Comparison of ENCODE assay signal across 23 cellular contexts in the genomic region with DNA sequence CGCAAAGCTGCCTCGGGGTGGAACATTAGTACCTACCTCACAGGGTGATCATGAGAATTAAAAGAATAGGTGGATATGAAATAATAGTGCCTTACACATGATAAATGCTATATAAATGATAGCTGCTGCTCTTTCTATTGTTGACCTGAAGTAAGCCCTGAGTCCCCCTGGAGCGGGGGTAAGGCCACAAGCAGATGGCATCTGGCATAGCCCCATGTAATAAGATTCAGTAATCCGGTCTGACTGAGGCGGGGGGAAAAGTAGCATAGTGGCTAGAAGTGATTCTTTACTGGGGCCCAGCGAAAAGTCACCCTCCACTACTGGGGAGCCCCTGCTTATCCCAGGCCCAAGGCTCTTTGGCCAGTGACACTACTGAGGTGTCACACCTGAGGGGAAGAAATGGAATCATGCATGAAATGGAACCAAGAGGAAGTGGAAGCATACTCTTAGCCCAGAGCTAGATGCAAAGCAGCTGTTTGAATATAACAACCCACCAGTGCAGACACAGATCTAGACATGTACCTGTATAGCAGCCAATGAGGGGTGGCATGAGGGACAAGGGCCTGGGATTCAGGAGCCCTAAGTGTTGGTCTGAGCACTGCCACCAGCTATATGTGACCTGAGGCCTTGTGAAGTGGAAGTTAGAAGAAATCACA. TPM values are rescaled to one million over a fixed set of nuclear protein-coding genes. Genes with fewer than 3 reads are reported as not detected.
DNase-seq lines count a peak whose midpoint lies in the region; ATAC-seq and TF ChIP-seq lines count a peak whose summit lies in the region.
"Had no signal": no experiment of that assay in that cellular context is flagged by ENCODE, and none has a peak within 500 bp of the region (broad histone marks: within the 10 kb centered on the region; RNA-seq: fewer than 3 reads in every experiment).

No MANE protein-coding gene starts in this region.

- H3K27me3 Mint-ChIP-seq in naive B cell = no peaks in the 10 kb centered on the region
- H3K27me3 Mint-ChIP-seq in CD8-positive, alpha-beta T cell (ENCODE audit: low read depth) = no peaks in the 10 kb centered on the region
- H3K27me3 Mint-ChIP-seq: activated CD4-positive, alpha-beta T cell treated with anti-CD3 and anti-CD28 coated beads for 36 hours; activated T-cell treated with anti-CD3 and anti-CD28 coated beads, Interleukin-2, amount 50 U/mL, for 24 hours had no signal

- TF ChIP-seq CTCF in WERI-Rb-1 (IDR thresholded peaks at IDR 0.05; ENCODE audit: low read depth, low read length) = no peak
- TF ChIP-seq CTCF in CD8-positive, alpha-beta T cell (IDR thresholded peaks at IDR 0.05) = no peak

- peak overlapping the region; percentile 55 to 92 (median 74) for H3K27ac Mint-ChIP-seq in naive B cell
- H3K27ac Mint-ChIP-seq in CD8-positive, alpha-beta T cell = no peak overlapping the region
- H3K27ac Mint-ChIP-seq: activated CD4-positive, alpha-beta T cell treated with anti-CD3 and anti-CD28 coated beads for 36 hours; activated T-cell treated with anti-CD3 and anti-CD28 coated beads, Interleukin-2, amount 50 U/mL, for 24 hours; natural killer cell had no signal

- POLR2A ChIA-PET in CD8-positive, alpha-beta T cell (lab: Charles Lee) = no interaction called here

- peak overlapping the region; percentile 81 for H3K27ac ChIP-seq in WERI-Rb-1
- H3K27ac ChIP-seq in CD8-positive, alpha-beta T cell (ENCODE audit: low read depth, low read length) = no peak overlapping the region
- H3K27ac ChIP-seq: transverse colon had no signal

- H3K9me3 Mint-ChIP-seq in naive B cell = no peaks in the 10 kb centered on the region
- no peaks in the 10 kb centered on the region for H3K9me3 Mint-ChIP-seq in CD8-positive, alpha-beta T cell
- H3K9me3 Mint-ChIP-seq: activated T-cell treated with anti-CD3 and anti-CD28 coated beads, Interleukin-2, amount 50 U/mL, for 24 hours; natural killer cell had no signal

- H3K9me3 ChIP-seq in WERI-Rb-1 (ENCODE audit: severe bottlenecking) = no peaks in the 10 kb centered on the region
- H3K9me3 ChIP-seq in CD8-positive, alpha-beta T cell (ENCODE audit: low read length) = no peaks in the 10 kb centered on the region
- H3K9me3 ChIP-seq: transverse colon had no signal

- CTCF ChIA-PET in CD8-positive, alpha-beta T cell (lab: Charles Lee) = interaction anchor here (1.1 to 3.7 kb wide), 8 partner anchors 10 to 87 kb away, joined by 3 to 36 read pairs (median 4); a partner anchor contains a TSS

- peak overlapping the region; percentile 44 to 85 (median 76) for H3K4me3 Mint-ChIP-seq in naive B cell
- no peak overlapping the region for H3K4me3 Mint-ChIP-seq in CD8-positive, alpha-beta T cell
- H3K4me3 Mint-ChIP-seq: activated CD4-positive, alpha-beta T cell treated with anti-CD3 and anti-CD28 coated beads for 36 hours; activated T-cell treated with anti-CD3 and anti-CD28 coated beads, Interleukin-2, amount 50 U/mL, for 24 hours; natural killer cell had no signal

- no peaks in the 10 kb centered on the region for H3K36me3 ChIP-seq in WERI-Rb-1
- H3K36me3 ChIP-seq in CD8-positive, alpha-beta T cell (ENCODE audit: insufficient read depth, low read length) = no peaks in the 10 kb centered on the region
- H3K36me3 ChIP-seq: transverse colon had no signal

- ATAC-seq in GM19043 (IDR thresholded peaks at IDR 0.05; ENCODE audit: low read depth, unreplicated experiment) (peak; percentile 54), HG03571 (IDR thresholded peaks at IDR 0.05; ENCODE audit: unreplicated experiment) (peak; percentile 38), naive B cell (ENCODE audit: low read depth in 2 of 2) (peak; percentile 65 to 67), GM19351 (IDR thresholded peaks at IDR 0.05; ENCODE audit: unreplicated experiment) (no peak)
- ATAC-seq in CD8-positive, alpha-beta T cell = no peak

- no peaks in the 10 kb centered on the region for H3K27me3 ChIP-seq in WERI-Rb-1 (ENCODE audit: insufficient read depth, low read depth, severe bottlenecking)
- no peaks in the 10 kb centered on the region for H3K27me3 ChIP-seq in CD8-positive, alpha-beta T cell (ENCODE audit: insufficient read depth, low read length)
- H3K27me3 ChIP-seq: transverse colon had no signal

- H3K4me1 ChIP-seq in CD8-positive, alpha-beta T cell (ENCODE audit: insufficient read depth, low read length) = no peaks in the 10 kb centered on the region

- DNase-seq in WERI-Rb-1 (peak; percentile 61), naive B cell (peak; percentile 25), KG1 (lab: John Stamatoyannopoulos, UW) (no peak), NCI-H1105 (lab: John Stamatoyannopoulos, UW) (no peak)
- no peak for DNase-seq in CD8-positive, alpha-beta T cell
- DNase-seq: activated CD4-positive, alpha-beta T cell treated with anti-CD3 and anti-CD28 coated beads for 36 hours; activated CD8-positive, alpha-beta memory T cell treated with anti-CD3 and anti-CD28 coated beads for 24 hours; activated T-cell treated with anti-CD3 and anti-CD28 coated beads, Interleukin-2, amount 50 U/mL, for 24 hours; amygdala; dermis blood vessel endothelial cell; head of caudate nucleus; MM.1S; natural killer cell; NCI-H2171 treated with DMSO at 0.1 percent for 48 hours; NCI-H774; PC-3; SHP77 treated with DMSO at 0.1 percent for 48 hours; stimulated activated CD4-positive, alpha-beta T cell treated with anti-CD3 and anti-CD28 coated beads, Interleukin-4, amount 100 ng/mL, for 24 hours; T-helper 1 cell; transverse colon had no signal

- H3K36me3 Mint-ChIP-seq in naive B cell = no peaks in the 10 kb centered on the region
- H3K36me3 Mint-ChIP-seq in CD8-positive, alpha-beta T cell = peaks cover 23% of the 10 kb centered on the region
- H3K36me3 Mint-ChIP-seq: natural killer cell had no signal

- H3K4me1 Mint-ChIP-seq in naive B cell = peaks cover 26 to 40% (median 26%) of the 10 kb centered on the region in 3 donors
- H3K4me1 Mint-ChIP-seq in CD8-positive, alpha-beta T cell (ENCODE audit: low read depth) = peaks cover 8% of the 10 kb centered on the region

- intact Hi-C loops in CD8-positive, alpha-beta T cell (cut with DNase I, micrococcal nuclease) = no loop called here

- H3K4me3 ChIP-seq in WERI-Rb-1 (ENCODE audit: low read depth, low read length) = no peak overlapping the region
- no peak overlapping the region for H3K4me3 ChIP-seq in CD8-positive, alpha-beta T cell (ENCODE audit: low read depth, low read length)
- H3K4me3 ChIP-seq: transverse colon had no signal

RNA-seq across cellular contexts. Expression of a gene that starts 16.1 kb away (rescaled TPM):
- under 1 TPM in 2 of 6 donors, not detected in 4; 0.39 to 0.58 TPM for polyA plus RNA-seq in naive B cell (ENCODE audit: low read depth in 6 of 6)
- 1 to 10 TPM; 2.6 TPM for total RNA-seq in CD8-positive, alpha-beta T cell

RNA-seq across cellular contexts. Expression of a gene that starts 48.2 kb away (rescaled TPM):
- 10 to 100 TPM; 12.3 to 23.2 (median 16.5) TPM for polyA plus RNA-seq in naive B cell (ENCODE audit: low read depth in 6 of 6)
- 10 to 100 TPM; 11.5 to 14.9 TPM for total RNA-seq in CD8-positive, alpha-beta T cell

Comparison
In these comparisons a context has a peak if more than half of its experiments do, and no peak if none do; other contexts are left out.
1. ATAC-seq: peak in GM19043 (single experiment), HG03571 (single experiment) and naive B cell (2 of 2); none in CD8-positive, alpha-beta T cell (single experiment) and GM19351 (single experiment).
2. DNase-seq: peak in WERI-Rb-1 (single experiment) and naive B cell (single experiment); none in CD8-positive, alpha-beta T cell (0 of 7), KG1 (single experiment) and NCI-H1105 (single experiment).